9 cellular contexts compared by ENCODE assay signal in the genomic region with DNA sequence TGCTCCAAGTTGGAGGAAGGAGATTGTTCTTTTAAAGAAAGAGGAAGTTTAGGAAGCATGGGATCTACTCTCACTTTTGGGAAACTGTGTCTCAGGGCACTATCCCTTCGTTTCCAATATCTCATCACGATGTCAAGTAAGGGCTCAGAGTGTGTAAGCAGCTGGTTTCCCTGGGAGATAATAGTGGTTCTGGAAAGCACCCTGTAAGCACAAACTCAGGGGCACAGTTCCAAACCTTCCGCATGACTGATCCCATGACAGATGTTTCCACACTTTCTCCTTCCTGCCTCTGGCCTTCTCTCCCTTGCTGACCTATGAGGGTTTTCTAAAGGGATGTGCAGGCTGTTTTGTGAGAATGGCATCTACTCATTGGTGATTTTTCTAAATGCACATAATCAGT. TPM values are rescaled to one million over a fixed set of nuclear protein-coding genes. Genes with fewer than 3 reads are reported as not detected.
DNase-seq lines count a peak whose midpoint lies in the region; ATAC-seq and TF ChIP-seq lines count a peak whose summit lies in the region.
"Had no signal": no experiment of that assay in that cellular context is flagged by ENCODE, and none has a peak within 500 bp of the region (broad histone marks: within the 10 kb centered on the region; RNA-seq: fewer than 3 reads in every experiment).

No MANE protein-coding gene starts in this region.

- intact Hi-C loops in right lobe of liver (cut with DNase I): no loop called here

- 34% methylated on average over 3 of the region's 3 CpGs for WGBS in right lobe of liver (ENCODE audit: insufficient coverage, low coverage, low lambda C conversion rate, missing lambda C conversion rate)
- WGBS in suprapubic skin: 13% methylated on average over 3 of the region's 3 CpGs

- no peaks in the 10 kb centered on the region for H3K36me3 ChIP-seq in right lobe of liver
- no peaks in the 10 kb centered on the region for H3K36me3 ChIP-seq in suprapubic skin

- TF ChIP-seq EP300 in suprapubic skin (IDR thresholded peaks at IDR 0.05): no peak

- peak; percentile 76 for DNase-seq in HCEC 1CT
- DNase-seq in dermis blood vessel endothelial cell: peak; percentile 23
- peak in 1 of 3 donors; percentile 52 for DNase-seq in right lobe of liver
- peak; percentile 82 to 91 for DNase-seq in suprapubic skin (ENCODE audit: low spot score in 2 of 2)
- DNase-seq in NCI-H146 (lab: John Stamatoyannopoulos, UW): no peak
- no peak for DNase-seq in stimulated activated CD4-positive, alpha-beta T cell treated with anti-CD3 and anti-CD28 coated beads, Interleukin-2, amount 100 ng/mL, for 48 hours
- DNase-seq: NCI-H82 had no signal

- H3K27me3 ChIP-seq in right lobe of liver (no peaks in the 10 kb centered on the region), suprapubic skin (no peaks in the 10 kb centered on the region)

- H3K4me1 ChIP-seq in right lobe of liver: peaks cover 0 to 3% (median under 1%) of the 10 kb centered on the region in 4 donors
- H3K4me1 ChIP-seq in suprapubic skin: peaks cover 9% of the 10 kb centered on the region

- no peak for TF ChIP-seq CTCF in right lobe of liver (IDR thresholded peaks at IDR 0.05)
- TF ChIP-seq CTCF in suprapubic skin (IDR thresholded peaks at IDR 0.05): no peak

- H3K27ac ChIP-seq in right lobe of liver (peak overlapping the region in 1 of 3 donors; percentile 33), suprapubic skin (peak overlapping the region; percentile 62)

- H3K4me3 ChIP-seq in right lobe of liver (no peak overlapping the region), suprapubic skin (no peak overlapping the region)

- ATAC-seq in right lobe of liver (peak; percentile 59 to 80 (median 68)), GM18858 (IDR thresholded peaks at IDR 0.05; ENCODE audit: unreplicated experiment) (no peak), GM21723 (IDR thresholded peaks at IDR 0.05; ENCODE audit: unreplicated experiment) (no peak)

- no peak for TF ChIP-seq POLR2A in right lobe of liver (IDR thresholded peaks at IDR 0.05)
- TF ChIP-seq POLR2A in suprapubic skin (IDR thresholded peaks at IDR 0.05): no peak

- H3K9me3 ChIP-seq in right lobe of liver (no peaks in the 10 kb centered on the region), suprapubic skin (no peaks in the 10 kb centered on the region)

RNA-seq across cellular contexts. Expression of gene ADTRP, which starts 33.9 kb away (rescaled TPM):
- total RNA-seq in dermis blood vessel endothelial cell (0.47 and 0.85 TPM in 2 replicates), right lobe of liver (1 to 10 TPM in 2 of 6 experiments, under 1 TPM in 3, not detected in 1; 0.46 to 1.9 (median 0.92) TPM), suprapubic skin (10 to 100 TPM; 19.6 to 39.5 (median 26.2) TPM)

Comparison
In these comparisons a context has a peak if more than half of its experiments do, and no peak if none do; other contexts are left out.
1. DNase-seq: peak in HCEC 1CT (single experiment), dermis blood vessel endothelial cell (single experiment) and suprapubic skin (2 of 2); none in NCI-H146 (single experiment) and stimulated activated CD4-positive, alpha-beta T cell treated with anti-CD3 and anti-CD28 coated beads, Interleukin-2, amount 100 ng/mL, for 48 hours (0 of 2).
2. ATAC-seq: peak in right lobe of liver (4 of 4); none in GM18858 (single experiment) and GM21723 (single experiment).
3. RNA of gene ADTRP, which starts 33.9 kb away (total RNA-seq): 19.6 to 39.5 TPM in suprapubic skin; 0.46 to 1.9 TPM in right lobe of liver and 0.47 to 0.85 TPM in dermis blood vessel endothelial cell; every median in the first group is over 4 times any median in the second.